In genomic region chr6:42692151-42692911, GRCh38 we compare ENCODE assay signal across 11 cellular contexts. TPM values are rescaled to one million over a fixed set of nuclear protein-coding genes. Genes with fewer than 3 reads are reported as not detected.
A peak's percentile ranks its signal among the peaks of the same experiment; 100 is the strongest.
DNase-seq lines count a peak whose midpoint lies in the region; ATAC-seq and TF ChIP-seq lines count a peak whose summit lies in the region.
"Had no signal": no experiment of that assay in that cellular context is flagged by ENCODE, and none has a peak within 500 bp of the region (broad histone marks: within the 10 kb centered on the region; RNA-seq: fewer than 3 reads in every experiment).

No MANE protein-coding gene starts in this region.

- H3K4me1 ChIP-seq in esophagus squamous epithelium (peaks cover 7 to 20% (median 8%) of the 10 kb centered on the region in 3 donors), sigmoid colon (peaks cover 0 to 52% (median 29%) of the 10 kb centered on the region in 4 donors)

- peak; percentile 82 for DNase-seq in EL
- DNase-seq in RWPE1 (ENCODE audit: low spot score) = peak; percentile 68
- DNase-seq in esophagus squamous epithelium (lab: John Stamatoyannopoulos, UW) = no peak
- no peak for DNase-seq in sigmoid colon
- DNase-seq in putamen (ENCODE audit: low spot score) = no peak
- DNase-seq in cortex of kidney (lab: John Stamatoyannopoulos, UW) = no peak
- DNase-seq in activated CD4-positive, CD25-positive, alpha-beta regulatory T cell (lab: John Stamatoyannopoulos, UW) = no peak
- DNase-seq: effector memory CD4-positive, alpha-beta T cell; spleen had no signal

- H3K27me3 ChIP-seq in esophagus squamous epithelium (no peaks in the 10 kb centered on the region), sigmoid colon (no peaks in the 10 kb centered on the region)
- H3K27me3 ChIP-seq: spleen had no signal

- WGBS in esophagus squamous epithelium, 2 donors = 49 to 51% methylated on average over 4 of the region's 4 CpGs
- 80 to 92% methylated on average over 4 of the region's 4 CpGs for WGBS in sigmoid colon, 2 donors

- H3K27ac ChIP-seq in RWPE1 = no peak overlapping the region
- peak overlapping the region in 3 of 4 donors; percentile 3 to 65 (median 52) for H3K27ac ChIP-seq in esophagus squamous epithelium
- H3K27ac ChIP-seq in sigmoid colon = peak overlapping the region; percentile 55 to 75 (median 69)
- H3K27ac ChIP-seq: SK-N-MC had no signal

- intact Hi-C loops in esophagus squamous epithelium (cut with DNase I) (no loop called here), sigmoid colon (cut with DNase I) (loop anchor here (5.0 kb wide), 1 partner anchor 35 kb away; no protein-coding TSS in a partner anchor)

- no peak for TF ChIP-seq EP300 in sigmoid colon (IDR thresholded peaks at IDR 0.05)

- H3K9me3 ChIP-seq in esophagus squamous epithelium = no peaks in the 10 kb centered on the region
- no peaks in the 10 kb centered on the region for H3K9me3 ChIP-seq in sigmoid colon
- H3K9me3 ChIP-seq: spleen had no signal

- no peak for TF ChIP-seq CTCF in RWPE1 (conservative IDR thresholded peaks at IDR 0.05; ENCODE audit: low read depth)
- TF ChIP-seq CTCF in esophagus squamous epithelium (IDR thresholded peaks at IDR 0.05) = no peak
- no peak for TF ChIP-seq CTCF in sigmoid colon (IDR thresholded peaks at IDR 0.05)

- TF ChIP-seq POLR2A in esophagus squamous epithelium (IDR thresholded peaks at IDR 0.05) (no peak), sigmoid colon (IDR thresholded peaks at IDR 0.05) (no peak)

- ATAC-seq in GM21447 (IDR thresholded peaks at IDR 0.05; ENCODE audit: unreplicated experiment) = no peak

- CTCF ChIA-PET in RWPE1 (lab: Yijun Ruan, JAX) = interaction anchor here (0.6 to 0.9 kb wide), 2 partner anchors 13 to 28 kb away, joined by 4 to 6 read pairs; no protein-coding TSS in a partner anchor

- H3K36me3 ChIP-seq in esophagus squamous epithelium = peaks cover 7 to 80% (median 28%) of the 10 kb centered on the region in 3 donors
- peaks cover 16 to 71% (median 39%) of the 10 kb centered on the region in 4 donors for H3K36me3 ChIP-seq in sigmoid colon

- H3K4me3 ChIP-seq in esophagus squamous epithelium (no peak overlapping the region), sigmoid colon (no peak overlapping the region)
- H3K4me3 ChIP-seq: SK-N-MC, spleen had no signal

- POLR2A ChIA-PET in RWPE1 (lab: Yijun Ruan, JAX; ENCODE audit: low non-redundant PET) = no interaction called here

RNA-seq across cellular contexts. Expression of gene PRPH2, which starts 30.1 kb away (rescaled TPM):
- total RNA-seq in esophagus squamous epithelium = 1 to 10 TPM in 1 of 4 donors, under 1 TPM in 1, not detected in 2; 0.94 to 1.3 TPM
- total RNA-seq in sigmoid colon = 1 to 10 TPM in 2 of 4 donors, under 1 TPM in 2; 0.66 to 3.5 (median 1.9) TPM
- polyA plus RNA-seq in sigmoid colon = under 1 TPM in 2 of 3 donors, not detected in 1; under 0.01 to 0.71 TPM

RNA-seq across cellular contexts. Expression of gene TBCC, which starts 53.6 kb away (rescaled TPM):
- total RNA-seq in esophagus squamous epithelium (10 to 100 TPM; 16.2 to 32.9 (median 24.8) TPM), sigmoid colon (10 to 100 TPM; 16.6 to 39.6 (median 27.7) TPM)
- polyA plus RNA-seq in sigmoid colon = 10 to 100 TPM; 30.6 to 35.9 (median 35.4) TPM

Comparison
In these comparisons a context has a peak if more than half of its experiments do, and no peak if none do; other contexts are left out.
1. DNase-seq: peak in EL (single experiment) and RWPE1 (single experiment); none in esophagus squamous epithelium (single experiment), sigmoid colon (single experiment), putamen (single experiment), cortex of kidney (single experiment) and activated CD4-positive, CD25-positive, alpha-beta regulatory T cell (0 of 4).